In genomic region chr2:14082640-14083039, GRCh38 we compare ENCODE assay signal across 31 cellular contexts.
"Had no signal": no experiment of that assay in that cellular context is flagged by ENCODE, and none has a peak within 500 bp of the region (broad histone marks: within the 10 kb centered on the region; RNA-seq: fewer than 3 reads in every experiment).

No MANE protein-coding gene starts in this region.

- H3K27ac ChIP-seq: brain microvascular endothelial cell, PC-9, RWPE1, SK-N-MC, WERI-Rb-1 had no signal

- H3K4me3 Mint-ChIP-seq: activated CD4-positive, alpha-beta memory T cell treated with anti-CD3 and anti-CD28 coated beads, Interleukin-2, amount 10 ng/mL, durations not matched to agents 7 days and 5 days; activated naive CD8-positive, alpha-beta T cell treated with anti-CD3 and anti-CD28 coated beads for 36 hours; activated T-cell treated with anti-CD3 and anti-CD28 coated beads, Interleukin-2, amount 50 U/mL, for 72 hours; activated T-helper 17 cell treated with anti-CD3 and anti-CD28 coated beads, Interleukin-2, amount 50 U/mL, for 72 hours had no signal

- ATAC-seq: activated T-cell treated with anti-CD3 and anti-CD28 coated beads, Interleukin-2, amount 50 U/mL, for 72 hours; activated T-helper 17 cell treated with anti-CD3 and anti-CD28 coated beads, Interleukin-2, amount 50 U/mL, for 72 hours had no signal

- H3K4me3 ChIP-seq: MG63, PC-9, SK-N-MC had no signal

- H3K4me1 Mint-ChIP-seq: activated CD4-positive, alpha-beta memory T cell treated with anti-CD3 and anti-CD28 coated beads, Interleukin-2, amount 10 ng/mL, durations not matched to agents 7 days and 5 days; activated naive CD8-positive, alpha-beta T cell treated with anti-CD3 and anti-CD28 coated beads for 36 hours; activated T-helper 17 cell treated with anti-CD3 and anti-CD28 coated beads, Interleukin-2, amount 50 U/mL, for 72 hours had no signal

- H3K9me3 ChIP-seq: MG63 had no signal

- DNase-seq: activated CD4-positive, alpha-beta memory T cell treated with anti-CD3 and anti-CD28 coated beads, Interleukin-2, amount 10 ng/mL, durations not matched to agents 7 days and 5 days; activated CD4-positive, alpha-beta T cell treated with anti-CD3 and anti-CD28 coated beads for 1 hour; activated CD4-positive, alpha-beta T cell treated with anti-CD3 and anti-CD28 coated beads for 48 hours; activated CD4-positive, CD25-positive, alpha-beta regulatory T cell; activated effector memory CD4-positive, alpha-beta T cell treated with anti-CD3 and anti-CD28 coated beads, Interleukin-2, amount 50 U/mL, for 16 hours; activated naive CD4-positive, alpha-beta T cell; activated naive CD4-positive, alpha-beta T cell treated with anti-CD3 and anti-CD28 coated beads, Interleukin-2, amount 50 U/mL, for 16 hours; activated naive CD8-positive, alpha-beta T cell treated with anti-CD3 and anti-CD28 coated beads for 36 hours; activated T-cell treated with anti-CD3 and anti-CD28 coated beads, Interleukin-2, amount 50 U/mL, for 1 hour; activated T-cell treated with anti-CD3 and anti-CD28 coated beads, Interleukin-2, amount 50 U/mL, for 72 hours; amniotic stem cell; brain microvascular endothelial cell; central memory CD4-positive, alpha-beta T cell; Kasumi-1; KG1; MG63; NCI-H1048; NCI-H1436 treated with DMSO at 0.1 percent for 48 hours; NCI-H1694 treated with DMSO at 0.1 percent for 48 hours; NCI-H2029 treated with DMSO at 0.1 percent for 48 hours; NCI-H2107; NCI-H226; NCI-H446 treated with DMSO at 0.1 percent for 48 hours; NCI-H69; PC-9; Right ventricle myocardium superior; T1000; WERI-Rb-1 had no signal

- H3K36me3 Mint-ChIP-seq: activated naive CD8-positive, alpha-beta T cell treated with anti-CD3 and anti-CD28 coated beads for 36 hours had no signal

- H2AFZ ChIP-seq: PC-9 had no signal

- H3K27me3 Mint-ChIP-seq: activated CD4-positive, alpha-beta memory T cell treated with anti-CD3 and anti-CD28 coated beads, Interleukin-2, amount 10 ng/mL, durations not matched to agents 7 days and 5 days; activated T-helper 17 cell treated with anti-CD3 and anti-CD28 coated beads, Interleukin-2, amount 50 U/mL, for 72 hours had no signal

- H3K4me2 ChIP-seq: PC-9 had no signal

- H3K27ac Mint-ChIP-seq: activated CD4-positive, alpha-beta memory T cell treated with anti-CD3 and anti-CD28 coated beads, Interleukin-2, amount 10 ng/mL, durations not matched to agents 7 days and 5 days; activated naive CD8-positive, alpha-beta T cell treated with anti-CD3 and anti-CD28 coated beads for 36 hours; activated T-cell treated with anti-CD3 and anti-CD28 coated beads, Interleukin-2, amount 50 U/mL, for 72 hours; activated T-helper 17 cell treated with anti-CD3 and anti-CD28 coated beads, Interleukin-2, amount 50 U/mL, for 72 hours had no signal

- H3K36me3 ChIP-seq: brain microvascular endothelial cell, MG63, WERI-Rb-1 had no signal

- H3K27me3 ChIP-seq: brain microvascular endothelial cell, MG63 had no signal
